In genomic region chr4:37528161-37528560, GRCh38 we compare ENCODE assay signal across 15 cellular contexts.
DNase-seq lines count a peak whose midpoint lies in the region; ATAC-seq, FAIRE-seq and TF ChIP-seq lines count a peak whose summit lies in the region.
"Had no signal": no experiment of that assay in that cellular context is flagged by ENCODE, and none has a peak within 500 bp of the region (broad histone marks: within the 10 kb centered on the region; RNA-seq: fewer than 3 reads in every experiment).

No MANE protein-coding gene starts in this region.

- no peaks in the 10 kb centered on the region for H3K27me3 ChIP-seq in RWPE2 (ENCODE audit: insufficient read depth, poor library complexity, severe bottlenecking)
- H3K27me3 ChIP-seq in upper lobe of left lung = no peaks in the 10 kb centered on the region
- H3K27me3 ChIP-seq in CD8-positive, alpha-beta T cell (ENCODE audit: insufficient read depth, low read length) = no peaks in the 10 kb centered on the region
- H3K27me3 ChIP-seq: neutrophil had no signal

- H3K4me1 Mint-ChIP-seq in osteocyte (ENCODE audit: unreplicated experiment) = no peaks in the 10 kb centered on the region
- no peaks in the 10 kb centered on the region for H3K4me1 Mint-ChIP-seq in activated T-helper 2 cell treated with anti-CD3 and anti-CD28 coated beads, Interferon-gamma antibody, Interleukin-2, Interleukin-4, amounts not matched to agents 10 μg/mL and 5 μg/mL and 100 μg/mL, durations not matched to agents 14 hours and 24 hours and 36 hours (ENCODE audit: low read depth)
- no peaks in the 10 kb centered on the region for H3K4me1 Mint-ChIP-seq in CD8-positive, alpha-beta T cell (ENCODE audit: low read depth)
- H3K4me1 Mint-ChIP-seq: activated naive CD8-positive, alpha-beta T cell treated with anti-CD3 and anti-CD28 coated beads, Interleukin-2, amount 10 ng/mL, durations not matched to agents 7 days and 5 days; stimulated activated effector memory CD8-positive, alpha-beta T cell treated with anti-CD3 and anti-CD28 coated beads, Interleukin-12 subunit alpha, Interleukin-12 subunit beta, amount 100 ng/mL, for 72 hours had no signal

- H3K4me1 ChIP-seq in RWPE2 (ENCODE audit: insufficient read depth, poor library complexity, severe bottlenecking) = peaks cover 9% of the 10 kb centered on the region
- peaks cover 0 to 6% (median 0%) of the 10 kb centered on the region in 4 donors for H3K4me1 ChIP-seq in upper lobe of left lung
- H3K4me1 ChIP-seq in CD8-positive, alpha-beta T cell (ENCODE audit: insufficient read depth, low read length) = no peaks in the 10 kb centered on the region

- no peak overlapping the region for H3K27ac Mint-ChIP-seq in osteocyte (ENCODE audit: unreplicated experiment)
- H3K27ac Mint-ChIP-seq in activated T-helper 2 cell treated with anti-CD3 and anti-CD28 coated beads, Interferon-gamma antibody, Interleukin-2, Interleukin-4, amounts not matched to agents 10 μg/mL and 5 μg/mL and 100 μg/mL, durations not matched to agents 14 hours and 24 hours and 36 hours = no peak overlapping the region
- H3K27ac Mint-ChIP-seq in CD8-positive, alpha-beta T cell = no peak overlapping the region
- H3K27ac Mint-ChIP-seq: activated naive CD8-positive, alpha-beta T cell treated with anti-CD3 and anti-CD28 coated beads, Interleukin-2, amount 10 ng/mL, durations not matched to agents 7 days and 5 days; stimulated activated effector memory CD8-positive, alpha-beta T cell treated with anti-CD3 and anti-CD28 coated beads, Interleukin-12 subunit alpha, Interleukin-12 subunit beta, amount 100 ng/mL, for 72 hours had no signal

- H3K27me3 Mint-ChIP-seq in osteocyte (ENCODE audit: unreplicated experiment) = no peaks in the 10 kb centered on the region
- H3K27me3 Mint-ChIP-seq in activated T-helper 2 cell treated with anti-CD3 and anti-CD28 coated beads, Interferon-gamma antibody, Interleukin-2, Interleukin-4, amounts not matched to agents 10 μg/mL and 5 μg/mL and 100 μg/mL, durations not matched to agents 14 hours and 24 hours and 36 hours (ENCODE audit: low read depth) = no peaks in the 10 kb centered on the region
- peaks cover 6% of the 10 kb centered on the region for H3K27me3 Mint-ChIP-seq in CD8-positive, alpha-beta T cell (ENCODE audit: low read depth)

- no peaks in the 10 kb centered on the region for H3K9me3 Mint-ChIP-seq in osteocyte (ENCODE audit: unreplicated experiment)
- no peaks in the 10 kb centered on the region for H3K9me3 Mint-ChIP-seq in activated T-helper 2 cell treated with anti-CD3 and anti-CD28 coated beads, Interferon-gamma antibody, Interleukin-2, Interleukin-4, amounts not matched to agents 10 μg/mL and 5 μg/mL and 100 μg/mL, durations not matched to agents 14 hours and 24 hours and 36 hours
- no peaks in the 10 kb centered on the region for H3K9me3 Mint-ChIP-seq in CD8-positive, alpha-beta T cell
- H3K9me3 Mint-ChIP-seq: activated naive CD8-positive, alpha-beta T cell treated with anti-CD3 and anti-CD28 coated beads, Interleukin-2, amount 10 ng/mL, durations not matched to agents 7 days and 5 days; stimulated activated effector memory CD8-positive, alpha-beta T cell treated with anti-CD3 and anti-CD28 coated beads, Interleukin-12 subunit alpha, Interleukin-12 subunit beta, amount 100 ng/mL, for 72 hours had no signal

- CTCF ChIA-PET in CD8-positive, alpha-beta T cell (lab: Charles Lee) = no interaction called here

- TF ChIP-seq CTCF in LNCAP (IDR thresholded peaks at IDR 0.05) (peak; percentile 28; the same call in 1 of the 2 replicates), RWPE2 (IDR thresholded peaks at IDR 0.05; ENCODE audit: poor library complexity, severe bottlenecking) (peak; percentile 34), upper lobe of left lung (IDR thresholded peaks at IDR 0.05) (no peak), osteocyte (IDR thresholded peaks at IDR 0.05) (no peak)
- TF ChIP-seq CTCF in CD8-positive, alpha-beta T cell (IDR thresholded peaks at IDR 0.05) = no peak

- intact Hi-C loops in activated T-helper 2 cell treated with anti-CD3 and anti-CD28 coated beads, Interferon-gamma antibody, Interleukin-2, Interleukin-4, amounts not matched to agents 10 μg/mL and 5 μg/mL and 100 μg/mL, durations not matched to agents 14 hours and 24 hours and 36 hours (cut with micrococcal nuclease) = no loop called here
- intact Hi-C loops in CD8-positive, alpha-beta T cell (cut with DNase I, micrococcal nuclease) = no loop called here

- H3K4me3 Mint-ChIP-seq in osteocyte (ENCODE audit: unreplicated experiment) = no peak overlapping the region
- no peak overlapping the region for H3K4me3 Mint-ChIP-seq in activated T-helper 2 cell treated with anti-CD3 and anti-CD28 coated beads, Interferon-gamma antibody, Interleukin-2, Interleukin-4, amounts not matched to agents 10 μg/mL and 5 μg/mL and 100 μg/mL, durations not matched to agents 14 hours and 24 hours and 36 hours (ENCODE audit: low read depth)
- no peak overlapping the region for H3K4me3 Mint-ChIP-seq in CD8-positive, alpha-beta T cell
- H3K4me3 Mint-ChIP-seq: activated naive CD8-positive, alpha-beta T cell treated with anti-CD3 and anti-CD28 coated beads, Interleukin-2, amount 10 ng/mL, durations not matched to agents 7 days and 5 days; stimulated activated effector memory CD8-positive, alpha-beta T cell treated with anti-CD3 and anti-CD28 coated beads, Interleukin-12 subunit alpha, Interleukin-12 subunit beta, amount 100 ng/mL, for 72 hours had no signal

- H3K27ac ChIP-seq in RWPE2 (ENCODE audit: poor library complexity, severe bottlenecking) (no peak overlapping the region), upper lobe of left lung (no peak overlapping the region)
- H3K27ac ChIP-seq in CD8-positive, alpha-beta T cell (ENCODE audit: low read depth, low read length) = no peak overlapping the region
- H3K27ac ChIP-seq: neutrophil had no signal

- TF ChIP-seq POLR2A in upper lobe of left lung (IDR thresholded peaks at IDR 0.05) = no peak

- POLR2A ChIA-PET in CD8-positive, alpha-beta T cell (lab: Charles Lee) = no interaction called here

- DNase-seq in RWPE2 (ENCODE audit: low spot score) (no peak), upper lobe of left lung (peak in 1 of 2 donors; percentile 65), osteocyte (ENCODE audit: extremely low spot score, unreplicated experiment) (no peak)
- DNase-seq in activated T-helper 2 cell treated with anti-CD3 and anti-CD28 coated beads, Interferon-gamma antibody, Interleukin-2, Interleukin-4, amounts not matched to agents 10 μg/mL and 5 μg/mL and 100 μg/mL, durations not matched to agents 14 hours and 24 hours and 36 hours (ENCODE audit: low spot score) = no peak
- no peak for DNase-seq in CD8-positive, alpha-beta T cell
- DNase-seq: activated naive CD8-positive, alpha-beta T cell treated with anti-CD3 and anti-CD28 coated beads, Interleukin-2, amount 10 ng/mL, durations not matched to agents 7 days and 5 days; cortex of kidney; NCI-H774 had no signal

- peak; percentile 96 for FAIRE-seq in islet of Langerhans (lab: Jason Lieb, UNC)
- FAIRE-seq: GM12892, GM19239 had no signal

- H3K9me3 ChIP-seq in RWPE2 (ENCODE audit: severe bottlenecking) (no peaks in the 10 kb centered on the region), upper lobe of left lung (no peaks in the 10 kb centered on the region)
- no peaks in the 10 kb centered on the region for H3K9me3 ChIP-seq in CD8-positive, alpha-beta T cell (ENCODE audit: low read length)
- H3K9me3 ChIP-seq: neutrophil had no signal

- H3K36me3 Mint-ChIP-seq in osteocyte (ENCODE audit: unreplicated experiment) = no peaks in the 10 kb centered on the region
- no peaks in the 10 kb centered on the region for H3K36me3 Mint-ChIP-seq in activated T-helper 2 cell treated with anti-CD3 and anti-CD28 coated beads, Interferon-gamma antibody, Interleukin-2, Interleukin-4, amounts not matched to agents 10 μg/mL and 5 μg/mL and 100 μg/mL, durations not matched to agents 14 hours and 24 hours and 36 hours (ENCODE audit: low read depth)
- H3K36me3 Mint-ChIP-seq in CD8-positive, alpha-beta T cell = no peaks in the 10 kb centered on the region
- H3K36me3 Mint-ChIP-seq: activated naive CD8-positive, alpha-beta T cell treated with anti-CD3 and anti-CD28 coated beads, Interleukin-2, amount 10 ng/mL, durations not matched to agents 7 days and 5 days; stimulated activated effector memory CD8-positive, alpha-beta T cell treated with anti-CD3 and anti-CD28 coated beads, Interleukin-12 subunit alpha, Interleukin-12 subunit beta, amount 100 ng/mL, for 72 hours had no signal

- 32 to 49% methylated on average over 3 of the region's 3 CpGs for WGBS in upper lobe of left lung, 2 donors

- H3K4me3 ChIP-seq in RWPE2 (ENCODE audit: severe bottlenecking) = no peak overlapping the region
- H3K4me3 ChIP-seq in upper lobe of left lung = no peak overlapping the region
- H3K4me3 ChIP-seq in CD8-positive, alpha-beta T cell (ENCODE audit: low read depth, low read length) = no peak overlapping the region

- TF ChIP-seq EP300 in upper lobe of left lung (IDR thresholded peaks at IDR 0.05) = no peak

- ATAC-seq in RWPE2 (ENCODE audit: low read depth) (peak; percentile 85), upper lobe of left lung (ENCODE audit: low FRiP score in 2 of 2) (peak; percentile 51 to 74)
- ATAC-seq in CD8-positive, alpha-beta T cell = no peak
- ATAC-seq: HCT116; stimulated activated effector memory CD8-positive, alpha-beta T cell treated with anti-CD3 and anti-CD28 coated beads, Interleukin-12 subunit alpha, Interleukin-12 subunit beta, amount 100 ng/mL, for 72 hours had no signal

- no peaks in the 10 kb centered on the region for H3K36me3 ChIP-seq in RWPE2 (ENCODE audit: low read depth)
- H3K36me3 ChIP-seq in upper lobe of left lung = no peaks in the 10 kb centered on the region
- H3K36me3 ChIP-seq in CD8-positive, alpha-beta T cell (ENCODE audit: insufficient read depth, low read length) = no peaks in the 10 kb centered on the region
- H3K36me3 ChIP-seq: neutrophil had no signal

Comparison
In these comparisons a context has a peak if more than half of its experiments do, and no peak if none do; other contexts are left out.
1. CTCF ChIP-seq: peak in LNCAP (single experiment) and RWPE2 (single experiment); none in upper lobe of left lung (0 of 6), osteocyte (single experiment) and CD8-positive, alpha-beta T cell (single experiment).